In the genomic region with DNA sequence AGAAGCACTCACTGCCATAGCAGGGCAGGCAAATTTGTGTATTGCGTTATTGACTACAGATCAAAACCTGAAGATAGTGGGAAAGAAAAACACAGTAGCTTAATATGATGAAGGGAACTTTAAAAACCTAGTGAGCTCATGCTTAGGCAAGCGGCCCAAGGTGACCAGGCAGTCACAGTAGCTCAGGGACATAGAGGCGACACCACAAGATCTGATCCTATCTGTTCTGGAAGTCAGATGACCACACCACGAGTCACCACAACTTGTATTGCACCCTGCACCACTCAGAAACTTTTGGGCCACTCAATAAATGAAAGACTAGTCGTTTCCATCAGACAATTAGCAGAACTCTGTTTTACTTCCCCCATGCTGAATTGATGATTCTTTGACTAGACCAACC, we compare ENCODE assay signal across 10 cellular contexts. TPM values are rescaled to one million over a fixed set of nuclear protein-coding genes. Genes with fewer than 3 reads are reported as not detected.
DNase-seq lines count a peak whose midpoint lies in the region; ATAC-seq and TF ChIP-seq lines count a peak whose summit lies in the region.
"Had no signal": no experiment of that assay in that cellular context is flagged by ENCODE, and none has a peak within 500 bp of the region (broad histone marks: within the 10 kb centered on the region; RNA-seq: fewer than 3 reads in every experiment).

No MANE protein-coding gene starts in this region.

- H3K79me2 ChIP-seq in KMS-11 (ENCODE audit: insufficient read depth, low read depth), result no peaks in the 10 kb centered on the region

- no peak overlapping the region for H3K4me3 ChIP-seq in KMS-11 (IDR thresholded peaks at IDR 0.05; ENCODE audit: insufficient read depth, low read depth, low read length)

- no peaks in the 10 kb centered on the region for H3K9me3 Mint-ChIP-seq in Calu3 (ENCODE audit: low read depth, unreplicated experiment)
- peaks cover 2% of the 10 kb centered on the region for H3K9me3 Mint-ChIP-seq in activated naive CD8-positive, alpha-beta T cell treated with anti-CD3 and anti-CD28 coated beads for 36 hours
- no peaks in the 10 kb centered on the region for H3K9me3 Mint-ChIP-seq in nephron
- H3K9me3 Mint-ChIP-seq: H9 had no signal

- no peak for ATAC-seq in HG03135 (IDR thresholded peaks at IDR 0.05; ENCODE audit: unreplicated experiment)

- H2AFZ ChIP-seq in KMS-11 (ENCODE audit: low read depth), result peak overlapping the region; percentile 72

- H3K4me1 ChIP-seq in KMS-11 (ENCODE audit: low read depth, poor library complexity, severe bottlenecking), result peaks cover 42% of the 10 kb centered on the region

- H3K27me3 Mint-ChIP-seq in Calu3 (ENCODE audit: unreplicated experiment) (peaks cover 13% of the 10 kb centered on the region), nephron (ENCODE audit: low read depth) (peaks cover 70% of the 10 kb centered on the region)
- H3K27me3 Mint-ChIP-seq in activated naive CD8-positive, alpha-beta T cell treated with anti-CD3 and anti-CD28 coated beads for 36 hours, result no peaks in the 10 kb centered on the region

- 0 out of 2 replicates have a peak, but pooled peaks cover 9% of the 10 kb centered on the region for H3K27me3 ChIP-seq in KMS-11 (ENCODE audit: insufficient read depth, low read depth)

- CTCF ChIA-PET in Calu3 (lab: Charles Lee), result interaction anchor here (1.1 to 1.5 kb wide), 2 partner anchors 19 to 52 kb away, joined by 3 to 5 read pairs; no protein-coding TSS in a partner anchor

- H3K4me1 Mint-ChIP-seq in Calu3 (ENCODE audit: low read depth, unreplicated experiment), result peaks cover 23% of the 10 kb centered on the region
- H3K4me1 Mint-ChIP-seq in activated naive CD8-positive, alpha-beta T cell treated with anti-CD3 and anti-CD28 coated beads for 36 hours, result peaks cover 51% of the 10 kb centered on the region
- peaks cover 6% of the 10 kb centered on the region for H3K4me1 Mint-ChIP-seq in nephron

- TF ChIP-seq CTCF in Calu3 (IDR thresholded peaks at IDR 0.05; ENCODE audit: unreplicated experiment) (no peak), KMS-11 (conservative IDR thresholded peaks at IDR 0.05; ENCODE audit: low read depth, low read length) (no peak), nephron (IDR thresholded peaks at IDR 0.05; ENCODE audit: unreplicated experiment in 3 of 3) (no peak)

- peaks cover 15% of the 10 kb centered on the region for H3K36me3 Mint-ChIP-seq in Calu3 (ENCODE audit: insufficient read depth, unreplicated experiment)
- H3K36me3 Mint-ChIP-seq in activated naive CD8-positive, alpha-beta T cell treated with anti-CD3 and anti-CD28 coated beads for 36 hours, result no peaks in the 10 kb centered on the region
- peaks cover 3% of the 10 kb centered on the region for H3K36me3 Mint-ChIP-seq in nephron (ENCODE audit: low read depth)

- intact Hi-C loops in Calu3 (cut with micrococcal nuclease; ENCODE audit: unreplicated experiment), result loop anchor here (10.0 kb wide), 1 partner anchor 76 kb away; no protein-coding TSS in a partner anchor

- H3K4me2 ChIP-seq in KMS-11, result peak overlapping the region; percentile 73

- H3K27ac ChIP-seq in KMS-11, result peak overlapping the region; percentile 63; the same call in 1 of the 2 replicates

- no peak for DNase-seq in Calu3
- DNase-seq in activated naive CD8-positive, alpha-beta T cell treated with anti-CD3 and anti-CD28 coated beads for 36 hours, result no peak
- DNase-seq in NCI-H748 (lab: John Stamatoyannopoulos, UW; ENCODE audit: unreplicated experiment), result no peak
- DNase-seq in foreskin melanocyte, result no peak
- DNase-seq: aorta, COR-L47, H9 had no signal

- H3K9ac ChIP-seq in KMS-11, result peak overlapping the region; percentile 31; the same call in 1 of the 2 replicates

- H3K4me3 Mint-ChIP-seq in Calu3 (ENCODE audit: low read depth, unreplicated experiment) (peak overlapping the region; percentile 53), nephron (peak overlapping the region; percentile 40 to 78 (median 76))
- H3K4me3 Mint-ChIP-seq in activated naive CD8-positive, alpha-beta T cell treated with anti-CD3 and anti-CD28 coated beads for 36 hours, result peak overlapping the region; percentile 11
- H3K4me3 Mint-ChIP-seq: H9 had no signal

- BruUV-seq in Calu3 (replicated peaks; lab: Mats Ljungman, UMichigan), result no TSS peak

- H3K36me3 ChIP-seq in KMS-11 (ENCODE audit: insufficient read depth), result no peaks in the 10 kb centered on the region

- H3K27ac Mint-ChIP-seq in Calu3 (ENCODE audit: unreplicated experiment) (peak overlapping the region; percentile 77), nephron (peak overlapping the region in 2 of 3 experiments; percentile 51 to 83)
- H3K27ac Mint-ChIP-seq in activated naive CD8-positive, alpha-beta T cell treated with anti-CD3 and anti-CD28 coated beads for 36 hours, result peak overlapping the region; percentile 87
- H3K27ac Mint-ChIP-seq: H9 had no signal

- no peaks in the 10 kb centered on the region for H4K20me1 ChIP-seq in KMS-11 (ENCODE audit: insufficient read depth)

RNA-seq across cellular contexts. Expression of gene CLIC5, which starts 4.9 kb away (rescaled TPM):
- total RNA-seq in Calu3 (2022), result 3.3 and 5.1 TPM in 2 replicates
- under 1 TPM; 0.50 to 0.74 TPM for total RNA-seq in activated naive CD8-positive, alpha-beta T cell treated with anti-CD3 and anti-CD28 coated beads for 36 hours

Comparison
In these comparisons a context has a peak if more than half of its experiments do, and no peak if none do; other contexts are left out.
1. H3K4me3 Mint-ChIP-seq: peak in every context shown above with its lines; median percentile 76 in nephron; 53 in Calu3; 11 in activated naive CD8-positive, alpha-beta T cell treated with anti-CD3 and anti-CD28 coated beads for 36 hours.